ENCODE assay signal across 15 cellular contexts in genomic region chr9:37997636-37998374, GRCh38.
DNase-seq lines count a peak whose midpoint lies in the region; ATAC-seq and TF ChIP-seq lines count a peak whose summit lies in the region.
"Had no signal": no experiment of that assay in that cellular context is flagged by ENCODE, and none has a peak within 500 bp of the region (broad histone marks: within the 10 kb centered on the region; RNA-seq: fewer than 3 reads in every experiment).

No MANE protein-coding gene starts in this region.

- H3K4me3 ChIP-seq in A673 (ENCODE audit: low read depth, low read length, poor library complexity, severe bottlenecking) (no peak overlapping the region), esophagus squamous epithelium (no peak overlapping the region)
- H3K4me3 ChIP-seq: SK-N-MC, skin epidermis, vagina had no signal

- H3K4me1 ChIP-seq in A673 (ENCODE audit: insufficient read depth, low read length, poor library complexity, severe bottlenecking) (peaks cover 59% of the 10 kb centered on the region), esophagus squamous epithelium (peaks cover 25 to 74% (median 41%) of the 10 kb centered on the region in 3 donors)

- ATAC-seq in left lobe of liver (no peak), GM21526 (IDR thresholded peaks at IDR 0.05; ENCODE audit: low FRiP score, unreplicated experiment) (no peak)

- intact Hi-C loops in A673 (cut with micrococcal nuclease; ENCODE audit: unreplicated experiment) = loop anchor here (2.0 kb wide), 1 partner anchor 19 kb away; no protein-coding TSS in a partner anchor
- intact Hi-C loops in esophagus squamous epithelium (cut with DNase I) = no loop called here

- CTCF ChIA-PET in A673 (lab: Charles Lee) (no interaction called here), RWPE1 (lab: Yijun Ruan, JAX) (interaction anchor here (0.6 to 0.7 kb wide), 2 partner anchors 81 to 85 kb away, joined by 3 to 5 read pairs; no protein-coding TSS in a partner anchor)

- H3K9me3 ChIP-seq in A673 (ENCODE audit: low read depth, low read length, poor library complexity, severe bottlenecking) = no peaks in the 10 kb centered on the region
- H3K9me3 ChIP-seq in esophagus squamous epithelium = no peaks in the 10 kb centered on the region
- H3K9me3 ChIP-seq: vagina had no signal

- H3K4me3 Mint-ChIP-seq in nephron (no peak overlapping the region), mesothelial cell of epicardium (no peak overlapping the region)
- H3K4me3 Mint-ChIP-seq: activated T-cell treated with anti-CD3 and anti-CD28 coated beads, Interleukin-2, amount 50 U/mL, for 24 hours; naive B cell had no signal

- peaks cover 81% of the 10 kb centered on the region for H3K4me1 Mint-ChIP-seq in nephron
- H3K4me1 Mint-ChIP-seq in mesothelial cell of epicardium = peaks cover 51% of the 10 kb centered on the region

- H3K27ac ChIP-seq in A673 (ENCODE audit: low read depth, low read length, poor library complexity, severe bottlenecking) (peak overlapping the region; percentile 76), RWPE1 (peak overlapping the region; percentile 86), esophagus squamous epithelium (peak overlapping the region in 3 of 4 donors; percentile 17 to 58 (median 30))
- H3K27ac ChIP-seq: vagina had no signal

- H3K27me3 ChIP-seq in A673 (replicated peaks; ENCODE audit: insufficient read depth, low read depth, low read length, poor library complexity) (no peaks in the 10 kb centered on the region), esophagus squamous epithelium (no peaks in the 10 kb centered on the region)
- H3K27me3 ChIP-seq: vagina had no signal

- no TSS peak for BruUV-seq in A673 (replicated peaks; lab: Mats Ljungman, UMichigan)

- H3K27ac Mint-ChIP-seq in nephron (peak overlapping the region; percentile 26 to 61 (median 55)), mesothelial cell of epicardium (no peak overlapping the region)
- H3K27ac Mint-ChIP-seq: activated T-cell treated with anti-CD3 and anti-CD28 coated beads, Interleukin-2, amount 50 U/mL, for 24 hours; naive B cell had no signal

- no peak for TF ChIP-seq CTCF in A673 (conservative IDR thresholded peaks at IDR 0.05; ENCODE audit: low read depth, low read length)
- no peak for TF ChIP-seq CTCF in RWPE1 (conservative IDR thresholded peaks at IDR 0.05; ENCODE audit: low read depth)
- no peak for TF ChIP-seq CTCF in esophagus squamous epithelium (IDR thresholded peaks at IDR 0.05)
- TF ChIP-seq CTCF in nephron (IDR thresholded peaks at IDR 0.05; ENCODE audit: unreplicated experiment in 3 of 3) = no peak
- no peak for TF ChIP-seq CTCF in mesothelial cell of epicardium (IDR thresholded peaks at IDR 0.05; ENCODE audit: unreplicated experiment)

- POLR2A ChIA-PET in A673 (lab: Charles Lee; ENCODE audit: low non-redundant PET) = interaction anchor here (0.5 kb wide), 1 partner anchor 768 kb away, joined by 3 read pairs; no protein-coding TSS in a partner anchor
- POLR2A ChIA-PET in RWPE1 (lab: Yijun Ruan, JAX; ENCODE audit: low non-redundant PET) = no interaction called here

- H3K36me3 Mint-ChIP-seq in nephron (ENCODE audit: low read depth) = no peaks in the 10 kb centered on the region
- H3K36me3 Mint-ChIP-seq in mesothelial cell of epicardium = no peaks in the 10 kb centered on the region
- H3K36me3 Mint-ChIP-seq: naive B cell had no signal

- H3K9me3 Mint-ChIP-seq in nephron (no peaks in the 10 kb centered on the region), mesothelial cell of epicardium (no peaks in the 10 kb centered on the region)
- H3K9me3 Mint-ChIP-seq: activated T-cell treated with anti-CD3 and anti-CD28 coated beads, Interleukin-2, amount 50 U/mL, for 24 hours; naive B cell had no signal

- whole genome bisulfite sequencing in esophagus squamous epithelium, 2 donors = 63 to 86% methylated on average over 4 to 11 of the region's 15 CpGs

- TF ChIP-seq POLR2A in esophagus squamous epithelium (IDR thresholded peaks at IDR 0.05) = no peak

- H3K27me3 Mint-ChIP-seq in nephron (ENCODE audit: low read depth) (peaks cover 4% of the 10 kb centered on the region), mesothelial cell of epicardium (ENCODE audit: low read depth) (no peaks in the 10 kb centered on the region)

- DNase-seq in A673 (ENCODE audit: low spot score) = no peak
- no peak for DNase-seq in RWPE1 (ENCODE audit: low spot score)
- DNase-seq in esophagus squamous epithelium (lab: John Stamatoyannopoulos, UW) = no peak
- no peak for DNase-seq in mesothelial cell of epicardium (ENCODE audit: low spot score in 2 of 2, unreplicated experiment in 2 of 2)
- no peak for DNase-seq in DMS 273 treated with DMSO at 0.1 percent for 48 hours (lab: John Stamatoyannopoulos, UW)
- DNase-seq in left lobe of liver (ENCODE audit: low spot score) = no peak
- DNase-seq: activated T-cell treated with anti-CD3 and anti-CD28 coated beads, Interleukin-2, amount 50 U/mL, for 24 hours; naive B cell; NCI-H1092 treated with DMSO at 0.1 percent for 48 hours; NCI-H748 treated with DMSO at 0.1 percent for 48 hours had no signal

- H3K36me3 ChIP-seq in A673 (ENCODE audit: insufficient read depth, low read length, poor library complexity, severe bottlenecking) (no peaks in the 10 kb centered on the region), esophagus squamous epithelium (peaks cover 0 to 20% (median 0%) of the 10 kb centered on the region in 3 donors)
- H3K36me3 ChIP-seq: vagina had no signal

Comparison
In these comparisons a context has a peak if more than half of its experiments do, and no peak if none do; other contexts are left out.
1. H3K27ac ChIP-seq: peak in every context shown above with its lines; median percentile 86 in RWPE1; 76 in A673; 30 in esophagus squamous epithelium.